12 cellular contexts compared by ENCODE assay signal in the genomic region with DNA sequence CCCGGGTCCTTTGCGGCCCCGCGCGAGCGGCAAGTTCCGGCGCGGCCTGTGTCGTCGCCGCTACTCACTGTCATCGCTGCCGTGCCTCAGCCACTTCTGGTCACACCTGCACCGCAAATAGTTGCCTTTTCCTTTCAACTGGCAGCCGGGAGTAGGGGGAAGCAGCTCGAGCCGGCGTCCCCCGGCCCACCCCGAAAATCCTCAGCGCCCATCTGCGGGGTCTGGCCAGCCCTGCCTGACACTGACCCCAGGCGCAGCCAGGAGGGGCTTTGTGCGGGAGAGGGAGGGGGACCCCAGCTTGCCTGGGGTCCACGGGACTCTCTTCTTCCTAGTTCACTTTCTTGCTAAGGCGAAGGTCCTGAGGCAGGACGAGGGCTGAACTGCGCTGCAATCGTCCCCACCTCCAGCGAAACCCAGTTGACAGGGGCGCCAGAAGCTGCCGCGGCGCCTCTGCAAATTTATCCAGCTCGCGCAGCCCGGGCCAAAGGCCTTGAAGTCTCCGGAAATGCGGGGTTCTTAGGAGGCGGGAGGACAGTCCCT. TPM values are rescaled to one million over a fixed set of nuclear protein-coding genes. Genes with fewer than 3 reads are reported as not detected.
DNase-seq lines count a peak whose midpoint lies in the region; ATAC-seq and TF ChIP-seq lines count a peak whose summit lies in the region.
"Had no signal": no experiment of that assay in that cellular context is flagged by ENCODE, and none has a peak within 500 bp of the region (broad histone marks: within the 10 kb centered on the region; RNA-seq: fewer than 3 reads in every experiment).

No MANE protein-coding gene starts in this region.

- TF ChIP-seq CTCF in cardiac muscle cell (IDR thresholded peaks at IDR 0.05; ENCODE audit: low read depth, low read length) (no peak), upper lobe of right lung (IDR thresholded peaks at IDR 0.05) (no peak)

- peak overlapping the region; percentile 66 for H3K4me3 Mint-ChIP-seq in activated naive CD8-positive, alpha-beta T cell treated with anti-CD3 and anti-CD28 coated beads, Interleukin-2, amount 10 ng/mL, durations not matched to agents 7 days and 5 days

- H3K4me3 ChIP-seq in cardiac muscle cell (peak overlapping the region; percentile 34), muscle layer of duodenum (ENCODE audit: low read depth in 1 of 2, low read length in 2 of 2) (peak overlapping the region; percentile 62 to 70), upper lobe of right lung (peak overlapping the region; percentile 39)

- H3K9me3 Mint-ChIP-seq in activated naive CD8-positive, alpha-beta T cell treated with anti-CD3 and anti-CD28 coated beads, Interleukin-2, amount 10 ng/mL, durations not matched to agents 7 days and 5 days: no peaks in the 10 kb centered on the region

- H3K27me3 Mint-ChIP-seq in activated naive CD8-positive, alpha-beta T cell treated with anti-CD3 and anti-CD28 coated beads, Interleukin-2, amount 10 ng/mL, durations not matched to agents 7 days and 5 days: peaks cover 86% of the 10 kb centered on the region

- H3K27me3 ChIP-seq in cardiac muscle cell (peaks cover 100% of the 10 kb centered on the region), muscle layer of duodenum (ENCODE audit: low read depth, low read length) (peaks cover 64% of the 10 kb centered on the region), upper lobe of right lung (peaks cover 100% of the 10 kb centered on the region)

- no peak for ATAC-seq in left ventricle myocardium superior
- ATAC-seq in activated naive CD8-positive, alpha-beta T cell treated with anti-CD3 and anti-CD28 coated beads, Interleukin-2, amount 10 ng/mL, durations not matched to agents 7 days and 5 days (ENCODE audit: low read depth): no peak
- no peak for ATAC-seq in upper lobe of right lung

- no peaks in the 10 kb centered on the region for H3K9me3 ChIP-seq in cardiac muscle cell (ENCODE audit: low read depth)
- no peaks in the 10 kb centered on the region for H3K9me3 ChIP-seq in muscle layer of duodenum (ENCODE audit: control insufficient read depth in 1 of 2, low read length in 2 of 2)
- H3K9me3 ChIP-seq in upper lobe of right lung: no peaks in the 10 kb centered on the region

- peaks cover 2% of the 10 kb centered on the region for H3K36me3 Mint-ChIP-seq in activated naive CD8-positive, alpha-beta T cell treated with anti-CD3 and anti-CD28 coated beads, Interleukin-2, amount 10 ng/mL, durations not matched to agents 7 days and 5 days

- H3K27ac Mint-ChIP-seq in activated naive CD8-positive, alpha-beta T cell treated with anti-CD3 and anti-CD28 coated beads, Interleukin-2, amount 10 ng/mL, durations not matched to agents 7 days and 5 days: no peak overlapping the region

- no peak overlapping the region for H3K27ac ChIP-seq in cardiac muscle cell
- H3K27ac ChIP-seq in muscle layer of duodenum (ENCODE audit: low read length): peak overlapping the region; percentile 78
- H3K27ac ChIP-seq in upper lobe of right lung: no peak overlapping the region

- H3K4me1 Mint-ChIP-seq in activated naive CD8-positive, alpha-beta T cell treated with anti-CD3 and anti-CD28 coated beads, Interleukin-2, amount 10 ng/mL, durations not matched to agents 7 days and 5 days: peaks cover 12% of the 10 kb centered on the region

- H3K36me3 ChIP-seq in cardiac muscle cell: no peaks in the 10 kb centered on the region
- no peaks in the 10 kb centered on the region for H3K36me3 ChIP-seq in muscle layer of duodenum (ENCODE audit: control insufficient read depth in 1 of 2, insufficient read depth in 2 of 2, low read length in 2 of 2)
- no peaks in the 10 kb centered on the region for H3K36me3 ChIP-seq in upper lobe of right lung

- intact Hi-C loops in left ventricle myocardium superior (cut with micrococcal nuclease): no loop called here
- intact Hi-C loops in upper lobe of right lung (cut with DNase I): no loop called here

- H3K4me1 ChIP-seq in cardiac muscle cell (ENCODE audit: low read depth): peaks cover 9% of the 10 kb centered on the region
- peaks cover 0 to 52% of the 10 kb centered on the region in 2 donors for H3K4me1 ChIP-seq in muscle layer of duodenum (ENCODE audit: control insufficient read depth in 1 of 2, insufficient read depth in 2 of 2, low read length in 2 of 2)
- H3K4me1 ChIP-seq in upper lobe of right lung: peaks cover 35% of the 10 kb centered on the region

- DNase-seq in cardiac muscle cell (ENCODE audit: low read depth in 1 of 2, low spot score in 1 of 2) (no peak), left ventricle myocardium superior (no peak), upper lobe of right lung (no peak), medulla oblongata (ENCODE audit: extremely low spot score) (no peak), hepatic stellate cell (ENCODE audit: low spot score) (no peak), midbrain (lab: John Stamatoyannopoulos, UW) (no peak)
- DNase-seq in activated naive CD8-positive, alpha-beta T cell treated with anti-CD3 and anti-CD28 coated beads, Interleukin-2, amount 10 ng/mL, durations not matched to agents 7 days and 5 days: no peak
- DNase-seq: activated CD4-positive, CD25-positive, alpha-beta regulatory T cell had no signal

- POLR2A ChIA-PET in activated naive CD8-positive, alpha-beta T cell treated with anti-CD3 and anti-CD28 coated beads, Interleukin-2, amount 10 ng/mL, durations not matched to agents 7 days and 5 days (lab: Charles Lee): no interaction called here

RNA-seq across cellular contexts. Expression of a gene that starts 1.7 kb away (rescaled TPM):
- total RNA-seq in cardiac muscle cell (not detected in 2 replicates), left ventricle myocardium superior (not detected), upper lobe of right lung (not detected)
- polyA plus RNA-seq in cardiac muscle cell: not detected in 2 replicates
- not detected for total RNA-seq in activated naive CD8-positive, alpha-beta T cell treated with anti-CD3 and anti-CD28 coated beads, Interleukin-2, amount 10 ng/mL, durations not matched to agents 7 days and 5 days
- total RNA-seq: Daoy, renal cortical epithelial cell had no signal
- polyA plus RNA-seq: esophagus had no signal

RNA-seq across cellular contexts. Expression of a gene that starts 47.6 kb away (rescaled TPM):
- total RNA-seq in cardiac muscle cell (not detected in 2 replicates), left ventricle myocardium superior (not detected), upper lobe of right lung (not detected)
- polyA plus RNA-seq in cardiac muscle cell: not detected in 2 replicates
- total RNA-seq in activated naive CD8-positive, alpha-beta T cell treated with anti-CD3 and anti-CD28 coated beads, Interleukin-2, amount 10 ng/mL, durations not matched to agents 7 days and 5 days: not detected
- total RNA-seq: Daoy, renal cortical epithelial cell had no signal
